Comparison of ENCODE assay signal across 9 cellular contexts in the genomic region with DNA sequence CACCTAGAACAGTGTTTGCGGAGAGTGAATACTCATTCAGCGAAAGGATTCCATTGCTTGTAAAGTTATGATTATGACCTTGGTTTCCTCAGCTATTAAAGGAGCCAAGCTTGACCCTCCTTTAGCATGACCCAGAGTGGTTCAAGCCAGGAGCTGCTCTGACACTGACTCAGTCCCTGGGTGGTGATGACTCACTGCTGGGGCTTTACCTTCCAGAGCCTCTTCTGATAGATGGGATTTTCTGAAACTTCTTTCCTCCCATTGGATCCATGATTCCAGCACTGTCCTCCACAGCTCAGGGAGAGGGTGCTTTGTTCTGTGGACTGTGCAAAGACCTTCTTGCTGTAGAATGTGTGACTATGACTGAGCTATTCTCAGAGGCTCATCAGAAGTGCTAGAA.
DNase-seq lines count a peak whose midpoint lies in the region; ATAC-seq and TF ChIP-seq lines count a peak whose summit lies in the region.
"Had no signal": no experiment of that assay in that cellular context is flagged by ENCODE, and none has a peak within 500 bp of the region (broad histone marks: within the 10 kb centered on the region; RNA-seq: fewer than 3 reads in every experiment).

No MANE protein-coding gene starts in this region.

- no peak overlapping the region for H3K4me3 ChIP-seq in epithelial cell of esophagus (ENCODE audit: low read length)

- intact Hi-C loops in left ventricle myocardium superior (cut with micrococcal nuclease), result no loop called here

- no peak for TF ChIP-seq CTCF in epithelial cell of esophagus (IDR thresholded peaks at IDR 0.05; ENCODE audit: insufficient read depth, low read depth, low read length, missing control alignments)

- peak; percentile 27 for ATAC-seq in GM19397 (IDR thresholded peaks at IDR 0.05; ENCODE audit: unreplicated experiment)
- peak; percentile 33 for ATAC-seq in HG03460 (IDR thresholded peaks at IDR 0.05; ENCODE audit: unreplicated experiment)
- ATAC-seq in left ventricle myocardium superior, result no peak

- peak; percentile 18 for DNase-seq in DMS53 treated with DMSO at 0.1 percent for 48 hours (lab: John Stamatoyannopoulos, UW; ENCODE audit: unreplicated experiment)
- DNase-seq in epithelial cell of esophagus (ENCODE audit: low read depth), result peak; percentile 78
- DNase-seq in left ventricle myocardium superior, result no peak
- no peak for DNase-seq in medulla oblongata (ENCODE audit: extremely low spot score)
- DNase-seq in NCI-H82 (lab: John Stamatoyannopoulos, UW), result no peak
- no peak for DNase-seq in NCI-H1105 treated with DMSO at 0.1 percent for 48 hours (lab: John Stamatoyannopoulos, UW)
- DNase-seq: activated CD4-positive, alpha-beta T cell treated with anti-CD3 and anti-CD28 coated beads, Interleukin-2, amount 10 ng/mL, durations not matched to agents 7 days and 5 days had no signal

Comparison
In these comparisons a context has a peak if more than half of its experiments do, and no peak if none do; other contexts are left out.
1. DNase-seq: peak in DMS53 treated with DMSO at 0.1 percent for 48 hours (single experiment) and epithelial cell of esophagus (single experiment); none in left ventricle myocardium superior (single experiment), medulla oblongata (single experiment), NCI-H82 (single experiment) and NCI-H1105 treated with DMSO at 0.1 percent for 48 hours (single experiment).